ENCODE assay signal across 8 cellular contexts in the genomic region with DNA sequence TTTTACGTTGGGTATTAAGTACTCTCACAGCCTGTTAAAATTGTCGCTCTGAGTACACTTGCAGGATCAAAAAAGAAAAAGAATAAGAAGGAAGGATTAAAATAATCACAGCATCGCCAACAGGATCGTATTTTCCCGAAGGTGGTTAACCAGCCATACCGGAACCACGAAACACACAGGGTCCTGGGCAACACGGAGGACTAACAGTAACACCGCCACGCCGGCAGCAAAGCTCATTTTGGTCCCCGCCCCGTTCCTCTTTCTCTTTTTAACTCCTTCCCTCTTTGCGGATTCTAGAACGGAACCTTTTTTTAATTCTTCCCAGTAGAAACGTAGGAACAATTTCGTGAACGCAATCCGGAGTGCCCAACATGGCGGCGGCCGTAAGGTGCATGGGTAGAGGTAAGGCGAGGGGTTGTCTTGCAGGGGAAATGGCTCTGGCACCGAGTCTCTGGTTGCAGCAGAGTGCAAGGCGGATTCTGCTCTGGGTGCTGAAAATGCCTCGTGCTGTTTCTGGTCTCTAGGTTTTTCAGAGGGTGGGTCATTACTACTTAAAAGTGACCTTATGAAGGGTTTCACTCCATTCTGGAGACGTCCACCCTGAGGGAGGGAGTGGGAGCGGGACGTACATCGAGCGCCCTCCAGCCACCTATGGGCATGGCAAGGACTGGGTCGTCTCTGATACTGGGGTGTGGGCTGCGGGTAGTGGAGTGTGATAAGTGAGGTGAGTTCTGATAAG. TPM values are rescaled to one million over a fixed set of nuclear protein-coding genes. Genes with fewer than 3 reads are reported as not detected.
DNase-seq lines count a peak whose midpoint lies in the region; ATAC-seq and TF ChIP-seq lines count a peak whose summit lies in the region.

MRPL1 (plus strand) TSS at position 353 of the 739 bp plus-strand sequence; CDS start at position 372, 19 bp downstream.

- peak within 1 kb of the TSS; percentile 86 for H3K27ac ChIP-seq in coronary artery

- peaks cover 2% of the 10 kb centered on the region for H3K27me3 Mint-ChIP-seq in activated CD4-positive, alpha-beta T cell treated with anti-CD3 and anti-CD28 coated beads, Interleukin-2, amount 10 ng/mL, durations not matched to agents 7 days and 5 days

- H3K4me3 ChIP-seq in BJ (ENCODE audit: low read depth, low read length) (peak within 1 kb of the TSS; percentile 65), coronary artery (peak within 1 kb of the TSS; percentile 79)

- CTCF ChIA-PET in BJ (lab: Yijun Ruan, JAX): interaction anchor here (0.8 to 1.9 kb wide), 4 partner anchors 11 to 60 kb away, joined by 3 to 5 read pairs (median 4); no protein-coding TSS in a partner anchor
- CTCF ChIA-PET in activated CD4-positive, alpha-beta T cell treated with anti-CD3 and anti-CD28 coated beads, Interleukin-2, amount 10 ng/mL, durations not matched to agents 7 days and 5 days (lab: Charles Lee): interaction anchor here (0.6 to 3.5 kb wide), 14 partner anchors 8 to 264 kb away, joined by 3 to 14 read pairs (median 4); no protein-coding TSS in a partner anchor

- ATAC-seq in GM19328 (IDR thresholded peaks at IDR 0.05; ENCODE audit: unreplicated experiment) (peak; percentile 82), HG03520 (IDR thresholded peaks at IDR 0.05; ENCODE audit: unreplicated experiment) (peak; percentile 77)

- peak within 1 kb of the TSS; percentile 98 for H3K27ac Mint-ChIP-seq in activated CD4-positive, alpha-beta T cell treated with anti-CD3 and anti-CD28 coated beads, Interleukin-2, amount 10 ng/mL, durations not matched to agents 7 days and 5 days

- H3K36me3 Mint-ChIP-seq in activated CD4-positive, alpha-beta T cell treated with anti-CD3 and anti-CD28 coated beads, Interleukin-2, amount 10 ng/mL, durations not matched to agents 7 days and 5 days (ENCODE audit: low read depth): peaks cover 20% of the 10 kb centered on the region

- POLR2A ChIA-PET in BJ (lab: Charles Lee): interaction anchor here (0.7 kb wide), 1 partner anchor 44 kb away, joined by 3 read pairs; no protein-coding TSS in a partner anchor
- POLR2A ChIA-PET in activated CD4-positive, alpha-beta T cell treated with anti-CD3 and anti-CD28 coated beads, Interleukin-2, amount 10 ng/mL, durations not matched to agents 7 days and 5 days (lab: Charles Lee): interaction anchor here (0.6 to 2.0 kb wide), 8 partner anchors 9 to 276 kb away, joined by 3 to 19 read pairs (median 5); no protein-coding TSS in a partner anchor

- no peak for TF ChIP-seq CTCF in BJ (IDR thresholded peaks at IDR 0.05; ENCODE audit: insufficient read depth, low read depth, low read length)
- no peak for TF ChIP-seq CTCF in coronary artery (IDR thresholded peaks at IDR 0.05)

- H3K9me3 Mint-ChIP-seq in activated CD4-positive, alpha-beta T cell treated with anti-CD3 and anti-CD28 coated beads, Interleukin-2, amount 10 ng/mL, durations not matched to agents 7 days and 5 days: no peaks in the 10 kb centered on the region

- no peaks in the 10 kb centered on the region for H3K36me3 ChIP-seq in BJ (ENCODE audit: control insufficient read depth, insufficient read depth, low read length)

- H3K4me1 Mint-ChIP-seq in activated CD4-positive, alpha-beta T cell treated with anti-CD3 and anti-CD28 coated beads, Interleukin-2, amount 10 ng/mL, durations not matched to agents 7 days and 5 days: peaks cover 60% of the 10 kb centered on the region

- H3K27me3 ChIP-seq in BJ (ENCODE audit: control insufficient read depth, insufficient read depth, low read length): no peaks in the 10 kb centered on the region

- DNase-seq in BJ (ENCODE audit: low read depth) (peak; percentile 77), NCI-H69 (lab: John Stamatoyannopoulos, UW) (peak; percentile 95), coronary artery (ENCODE audit: low spot score) (peak; percentile 91), left kidney (ENCODE audit: low read depth, low spot score) (peak; percentile 98)
- DNase-seq in activated CD4-positive, alpha-beta T cell treated with anti-CD3 and anti-CD28 coated beads, Interleukin-2, amount 10 ng/mL, durations not matched to agents 7 days and 5 days: peak; percentile 91
- DNase-seq in stimulated activated CD4-positive, alpha-beta T cell treated with anti-CD3 and anti-CD28 coated beads, Interleukin-2, amount 100 ng/mL, for 24 hours: peak; percentile 84 to 89

- H3K4me3 Mint-ChIP-seq in activated CD4-positive, alpha-beta T cell treated with anti-CD3 and anti-CD28 coated beads, Interleukin-2, amount 10 ng/mL, durations not matched to agents 7 days and 5 days: peak within 1 kb of the TSS; percentile 97

RNA-seq across cellular contexts. Expression of gene MRPL1, which starts in this region (rescaled TPM):
- polyA plus RNA-seq in BJ (2011; rRNA removed): 8.3 and 22.5 TPM in 2 replicates
- 2.4 and 3.4 TPM in 2 replicates for polyA minus RNA-seq in BJ (2011; rRNA and poly(A)+ RNA removed)
- total RNA-seq in activated CD4-positive, alpha-beta T cell treated with anti-CD3 and anti-CD28 coated beads, Interleukin-2, amount 10 ng/mL, durations not matched to agents 7 days and 5 days: 10 to 100 TPM; 33.6 to 35.8 TPM

Comparison
In these comparisons a context has a peak if more than half of its experiments do, and no peak if none do; other contexts are left out.
1. Peak in every context shown above with its lines: DNase-seq, ATAC-seq, H3K4me3 ChIP-seq and H3K27ac ChIP-seq.